ENCODE assay signal across 9 cellular contexts in the genomic region with DNA sequence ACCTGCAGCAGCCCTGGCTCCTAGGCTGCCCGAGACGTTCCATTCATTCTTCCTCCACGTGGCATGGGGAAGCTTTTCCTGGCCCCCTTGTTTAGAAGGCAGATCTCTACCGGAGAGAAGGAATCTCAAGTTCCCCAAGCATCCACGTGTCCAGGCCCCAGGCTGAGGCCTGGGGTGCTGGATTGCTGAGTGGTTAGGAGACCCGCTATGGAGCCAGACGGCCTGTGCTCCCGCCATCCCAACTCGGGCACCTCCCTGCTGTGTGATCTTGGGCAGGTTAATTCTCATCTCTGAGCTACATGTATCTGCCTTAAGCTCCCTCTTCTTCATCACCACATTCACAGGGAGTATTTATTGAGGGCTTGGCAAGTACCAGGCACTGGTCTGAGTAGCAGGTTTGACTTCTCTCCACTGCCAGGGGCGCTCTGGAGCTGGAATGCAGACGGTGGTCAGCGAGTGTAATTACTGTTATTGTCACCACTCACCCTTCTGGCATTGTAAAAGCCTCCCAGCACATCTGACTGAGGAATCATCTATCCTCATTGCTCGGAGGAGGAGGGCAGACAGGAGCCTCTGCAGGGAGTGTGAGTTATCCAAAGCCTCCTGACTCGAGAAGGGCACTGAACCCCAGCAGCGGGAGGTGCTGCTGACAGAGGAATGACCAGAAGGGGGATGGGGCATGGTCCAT. TPM values are rescaled to one million over a fixed set of nuclear protein-coding genes. Genes with fewer than 3 reads are reported as not detected.
DNase-seq lines count a peak whose midpoint lies in the region; ATAC-seq, FAIRE-seq and TF ChIP-seq lines count a peak whose summit lies in the region.
"Had no signal": no experiment of that assay in that cellular context is flagged by ENCODE, and none has a peak within 500 bp of the region (broad histone marks: within the 10 kb centered on the region; RNA-seq: fewer than 3 reads in every experiment).

No MANE protein-coding gene starts in this region.

- intact Hi-C loops in left lung (cut with DNase I) = no loop called here

- H3K9me3 ChIP-seq in A549 = no peaks in the 10 kb centered on the region
- no peaks in the 10 kb centered on the region for H3K9me3 ChIP-seq in left lung
- no peaks in the 10 kb centered on the region for H3K9me3 ChIP-seq in MM.1S (replicated peaks; ENCODE audit: insufficient read depth, low read length)

- no peaks in the 10 kb centered on the region for H3K9me3 Mint-ChIP-seq in activated naive CD8-positive, alpha-beta T cell treated with anti-CD3 and anti-CD28 coated beads for 36 hours

- H3K36me3 Mint-ChIP-seq in activated naive CD8-positive, alpha-beta T cell treated with anti-CD3 and anti-CD28 coated beads for 36 hours = no peaks in the 10 kb centered on the region

- H3K79me2 ChIP-seq in MM.1S (ENCODE audit: low read length) = peaks cover 19% of the 10 kb centered on the region

- CTCF ChIA-PET in A549 (lab: Yijun Ruan, JAX) = interaction anchor here (0.5 to 5.7 kb wide), 21 partner anchors 10 to 374 kb away, joined by 3 to 66 read pairs (median 4); partner anchors contain the start of gene USB1

- peaks cover 9% of the 10 kb centered on the region for H3K4me1 Mint-ChIP-seq in activated naive CD8-positive, alpha-beta T cell treated with anti-CD3 and anti-CD28 coated beads for 36 hours

- peak; percentile 64 to 79 for DNase-seq in A549 (ENCODE audit: low read depth in 1 of 2, low spot score in 1 of 2)
- peak; percentile 75 to 86 for DNase-seq in cardiac fibroblast (ENCODE audit: low read depth in 2 of 2)
- DNase-seq in left lung = peak in 1 of 2 donors; percentile 61
- DNase-seq in activated naive CD8-positive, alpha-beta T cell treated with anti-CD3 and anti-CD28 coated beads for 36 hours = no peak
- no peak for DNase-seq in GDM1 (lab: John Stamatoyannopoulos, UW)
- DNase-seq in erythroblast (lab: John Stamatoyannopoulos, UW) = no peak
- no peak for DNase-seq in MM.1S

- H3K4me2 ChIP-seq in A549 = peak overlapping the region; percentile 80
- no peak overlapping the region for H3K4me2 ChIP-seq in MM.1S (ENCODE audit: low read depth, low read length)

- TF ChIP-seq CTCF in A549 (IDR thresholded peaks at IDR 0.05) = no peak; the same call in none of the 3 replicates
- TF ChIP-seq CTCF in cardiac fibroblast (IDR thresholded peaks at IDR 0.05; ENCODE audit: low read depth, low read length) = peak; percentile 47
- TF ChIP-seq CTCF in left lung (IDR thresholded peaks at IDR 0.05) = no peak
- no peak for TF ChIP-seq CTCF in MM.1S (IDR thresholded peaks at IDR 0.05; ENCODE audit: low read length)

- H3K36me3 ChIP-seq in left lung (no peaks in the 10 kb centered on the region), MM.1S (replicated peaks; ENCODE audit: insufficient read depth, low read length) (no peaks in the 10 kb centered on the region)

- peaks cover 94% of the 10 kb centered on the region for H3K4me1 ChIP-seq in A549
- peaks cover 8 to 13% of the 10 kb centered on the region in 2 donors for H3K4me1 ChIP-seq in left lung
- peaks cover 18% of the 10 kb centered on the region for H3K4me1 ChIP-seq in MM.1S (ENCODE audit: low read length)

- peaks cover 23% of the 10 kb centered on the region for H3K27me3 Mint-ChIP-seq in activated naive CD8-positive, alpha-beta T cell treated with anti-CD3 and anti-CD28 coated beads for 36 hours

- H2AFZ ChIP-seq in MM.1S (ENCODE audit: low read length) = no peak overlapping the region

- TF ChIP-seq POLR2A in A549 (IDR thresholded peaks at IDR 0.05; ENCODE audit: low read length) (no peak), erythroblast (IDR thresholded peaks at IDR 0.05; ENCODE audit: low read length) (no peak)

- POLR2A ChIA-PET in A549 (lab: Yijun Ruan, JAX) = interaction anchor here (0.9 kb wide), 1 partner anchor 36 kb away, joined by 3 read pairs; no protein-coding TSS in a partner anchor

- TF ChIP-seq RAD21 in A549 (conservative IDR thresholded peaks at IDR 0.05 in 1 of 2, IDR thresholded peaks at IDR 0.05 in 1 of 2) (peak; percentile 28 to 40; a peak in 4 of 5 replicates), Ishikawa (IDR thresholded peaks at IDR 0.05; ENCODE audit: low read depth) (peak; percentile 41)

- no peaks in the 10 kb centered on the region for H3K9me2 ChIP-seq in MM.1S (replicated peaks; ENCODE audit: insufficient read depth, low read length)

- H3K27me3 ChIP-seq in left lung (peaks cover 0 to 36% of the 10 kb centered on the region in 2 donors), MM.1S (replicated peaks; ENCODE audit: insufficient read depth, low read length) (no peaks in the 10 kb centered on the region)

- TF ChIP-seq EP300 in A549 (IDR thresholded peaks at IDR 0.05) = no peak
- TF ChIP-seq EP300 in Ishikawa (IDR thresholded peaks at IDR 0.05; ENCODE audit: borderline replicate concordance) = no peak

- no peak for FAIRE-seq in A549 (lab: Jason Lieb, UNC)

- WGBS in A549 (ENCODE audit: missing lambda C conversion rate) = 47% methylated on average over 15 of the region's 15 CpGs

- H3K4me3 ChIP-seq in A549 (no peak overlapping the region; the same call in 2 of the 3 replicates), cardiac fibroblast (replicated peaks in 1 of 2; ENCODE audit: low read depth in 2 of 2, low read length in 2 of 2) (no peak overlapping the region), left lung (no peak overlapping the region), MM.1S (ENCODE audit: low read length) (no peak overlapping the region)

- no peak overlapping the region for H3K27ac Mint-ChIP-seq in activated naive CD8-positive, alpha-beta T cell treated with anti-CD3 and anti-CD28 coated beads for 36 hours

- peaks cover 9% of the 10 kb centered on the region; the same call in 1 of the 2 replicates for H3F3A ChIP-seq in MM.1S (ENCODE audit: insufficient read depth, low read length)

- H3K4me3 Mint-ChIP-seq in activated naive CD8-positive, alpha-beta T cell treated with anti-CD3 and anti-CD28 coated beads for 36 hours = no peak overlapping the region

- no peak overlapping the region for H3K9ac ChIP-seq in MM.1S (ENCODE audit: low read length)

- ATAC-seq in A549 (peak; percentile 52 to 64), left lung (peak; percentile 2)

- no peaks in the 10 kb centered on the region for H4K20me1 ChIP-seq in MM.1S (ENCODE audit: insufficient read depth, low read length)

- peak overlapping the region; percentile 91 to 98 for H3K27ac ChIP-seq in A549
- H3K27ac ChIP-seq in left lung = peak overlapping the region; percentile 46 to 69
- no peak overlapping the region for H3K27ac ChIP-seq in MM.1S (ENCODE audit: low read length)

TF ChIP-seq in A549, 52 proteins besides CTCF, POLR2A, EP300 and RAD21 (continues in another document):
- TF ChIP-seq CBX8 (IDR thresholded peaks at IDR 0.05) (no peak), FOSL2 (IDR thresholded peaks at IDR 0.05) (no peak), FOSL2 (CRISPR knock-in tag; IDR thresholded peaks at IDR 0.05) (peak; percentile 34; the same call in 1 of the 2 replicates), MAX (IDR thresholded peaks at IDR 0.05) (peak; percentile 35), MYC (IDR thresholded peaks at IDR 0.05; ENCODE audit: borderline replicate concordance, low read length) (no peak), FOSB (CRISPR knock-in tag; IDR thresholded peaks at IDR 0.05) (no peak), POLR2AphosphoS2 (conservative IDR thresholded peaks at IDR 0.05; ENCODE audit: low read length) (no peak), SMC3 (IDR thresholded peaks at IDR 0.05) (no peak; the same call in 2 of the 3 replicates)

TF ChIP-seq in Ishikawa, 13 proteins besides CTCF, POLR2A, EP300 and RAD21 (continues in another document):
- TF ChIP-seq TCF12 (IDR thresholded peaks at IDR 0.05; ENCODE audit: low read depth) (no peak), ZBTB7A (IDR thresholded peaks at IDR 0.05; ENCODE audit: low read depth) (peak; percentile 29), EGR1 (IDR thresholded peaks at IDR 0.05) (no peak), TAF1 (IDR thresholded peaks at IDR 0.05; ENCODE audit: low read depth) (no peak), USF1 (IDR thresholded peaks at IDR 0.05) (peak; percentile 47; the same call in 1 of the 2 replicates)

RNA-seq across cellular contexts. Expression of gene ADGRG1, which starts 1.1 kb away (rescaled TPM):
- polyA plus RNA-seq in A549 (2011; rRNA removed) (28.3 and 37.7 TPM in 2 replicates), A549 (2017; fragmentation: RNase III; extraction: RNeasy Plus Mini Kit Qiagen cat#74134 plus additional on column Dnase treatment) (91.8 to 142 TPM (median 130 TPM) in 3 replicates)
- polyA plus RNA-seq in A549 (2012; cell fraction: cytosol; rRNA removed) = 46.7 and 66.1 TPM in 2 replicates
- polyA plus RNA-seq in A549 (2012; cell fraction: nucleus; rRNA removed) = 102 and 106 TPM in 2 replicates
- 31.9 and 33.7 TPM in 2 replicates for polyA minus RNA-seq in A549 (2011; rRNA and poly(A)+ RNA removed)
- total RNA-seq in left lung = 10 to 100 TPM; 53.2 to 78.4 TPM
- total RNA-seq in activated naive CD8-positive, alpha-beta T cell treated with anti-CD3 and anti-CD28 coated beads for 36 hours = 1 to 10 TPM; 2.8 to 3.0 TPM

RNA-seq across cellular contexts. Expression of gene ADGRG3, which starts 40.8 kb away (rescaled TPM):
- 0.45 and 0.77 TPM in 2 replicates for polyA plus RNA-seq in A549 (2011; rRNA removed)
- polyA plus RNA-seq in A549 (2012; cell fraction: cytosol; rRNA removed) = 0.17 and 0.22 TPM in 2 replicates
- polyA plus RNA-seq in A549 (2012; cell fraction: nucleus; rRNA removed) = 0.70 and 0.87 TPM in 2 replicates
- polyA plus RNA-seq in A549 (2017; fragmentation: RNase III; extraction: RNeasy Plus Mini Kit Qiagen cat#74134 plus additional on column Dnase treatment) = 0.17 to 0.34 TPM (median 0.25 TPM) in 3 replicates
- 0.41 and 1.2 TPM in 2 replicates for polyA minus RNA-seq in A549 (2011; rRNA and poly(A)+ RNA removed)
- total RNA-seq in left lung = 10 to 100 TPM in 1 of 2 donors, 1 to 10 TPM in 1; 1.1 to 29.8 TPM
- not detected for total RNA-seq in activated naive CD8-positive, alpha-beta T cell treated with anti-CD3 and anti-CD28 coated beads for 36 hours
- total RNA-seq: activated CD8-positive, alpha-beta memory T cell treated with anti-CD3 and anti-CD28 coated beads for 36 hours had no signal

Comparison
In these comparisons a context has a peak if more than half of its experiments do, and no peak if none do; other contexts are left out.
1. DNase-seq: peak in A549 (2 of 2) and cardiac fibroblast (2 of 2); none in activated naive CD8-positive, alpha-beta T cell treated with anti-CD3 and anti-CD28 coated beads for 36 hours (single experiment), GDM1 (single experiment), erythroblast (0 of 2) and MM.1S (single experiment).
2. RNA of gene ADGRG1, which starts 1.1 kb away (total RNA-seq): 53.2 to 78.4 TPM in left lung; 2.8 to 3.0 TPM in activated naive CD8-positive, alpha-beta T cell treated with anti-CD3 and anti-CD28 coated beads for 36 hours; every median in the first group is over 10 times any median in the second.